Comparison of ENCODE assay signal across 13 cellular contexts in genomic region chr1:145189631-145190030, GRCh38. TPM values are rescaled to one million over a fixed set of nuclear protein-coding genes. Genes with fewer than 3 reads are reported as not detected.
DNase-seq lines count a peak whose midpoint lies in the region; ATAC-seq and TF ChIP-seq lines count a peak whose summit lies in the region.
"Not testable (repeated sequence)": the region's sequence is repeated elsewhere in the genome, so short reads cannot be mapped to it uniquely, and the experiment has no call there.
"Had no signal": no experiment of that assay in that cellular context is flagged by ENCODE, and none has a peak within 500 bp of the region (broad histone marks: within the 10 kb centered on the region; RNA-seq: fewer than 3 reads in every experiment).

No MANE protein-coding gene starts in this region.

- H3K27me3 Mint-ChIP-seq in CD4-positive, CD25-positive, alpha-beta regulatory T cell; T-helper 1 cell treated with Interleukin-12 subunit alpha and Interleukin-12 subunit beta and Interleukin-4 antibody, amounts not matched to agents 30 μg/mL and 1 μg/mL, for 36 hours (ENCODE audit: low read depth); activated CD4-positive, alpha-beta memory T cell treated with anti-CD3 and anti-CD28 coated beads, Interleukin-2, amount 10 ng/mL, durations not matched to agents 7 days and 5 days; activated T-helper 17 cell treated with anti-CD3 and anti-CD28 coated beads, Interleukin-2, amount 50 U/mL, for 72 hours; activated naive CD8-positive, alpha-beta T cell treated with anti-CD3 and anti-CD28 coated beads, Interleukin-2, amount 50 U/mL, for 24 hours; nephron (ENCODE audit: low read depth): not testable (repeated sequence)

- not testable (repeated sequence) for H3K9me3 ChIP-seq in CD4-positive, CD25-positive, alpha-beta regulatory T cell (ENCODE audit: control insufficient read depth in 2 of 2, low read length in 2 of 2); upper lobe of right lung

- not testable (repeated sequence) for H3K9me3 Mint-ChIP-seq in CD4-positive, CD25-positive, alpha-beta regulatory T cell; T-helper 1 cell treated with Interleukin-12 subunit alpha and Interleukin-12 subunit beta and Interleukin-4 antibody, amounts not matched to agents 30 μg/mL and 1 μg/mL, for 36 hours; activated CD4-positive, alpha-beta memory T cell treated with anti-CD3 and anti-CD28 coated beads, Interleukin-2, amount 10 ng/mL, durations not matched to agents 7 days and 5 days; activated T-helper 17 cell treated with anti-CD3 and anti-CD28 coated beads, Interleukin-2, amount 50 U/mL, for 72 hours; activated naive CD8-positive, alpha-beta T cell treated with anti-CD3 and anti-CD28 coated beads, Interleukin-2, amount 50 U/mL, for 24 hours; nephron

- CTCF ChIA-PET in activated CD4-positive, alpha-beta memory T cell treated with anti-CD3 and anti-CD28 coated beads, Interleukin-2, amount 10 ng/mL, durations not matched to agents 7 days and 5 days (lab: Charles Lee) = not testable (repeated sequence)

- not testable (repeated sequence) for DNase-seq in CD4-positive, CD25-positive, alpha-beta regulatory T cell; activated CD4-positive, alpha-beta memory T cell treated with anti-CD3 and anti-CD28 coated beads, Interleukin-2, amount 10 ng/mL, durations not matched to agents 7 days and 5 days; activated naive CD8-positive, alpha-beta T cell treated with anti-CD3 and anti-CD28 coated beads, Interleukin-2, amount 50 U/mL, for 24 hours; left colon; upper lobe of right lung

- H3K27ac Mint-ChIP-seq in CD4-positive, CD25-positive, alpha-beta regulatory T cell = peak overlapping the region; percentile 80 to 96 (median 89)
- H3K27ac Mint-ChIP-seq in T-helper 1 cell treated with Interleukin-12 subunit alpha and Interleukin-12 subunit beta and Interleukin-4 antibody, amounts not matched to agents 30 μg/mL and 1 μg/mL, for 36 hours = peak overlapping the region; percentile 80
- peak overlapping the region; percentile 75 for H3K27ac Mint-ChIP-seq in activated CD4-positive, alpha-beta memory T cell treated with anti-CD3 and anti-CD28 coated beads, Interleukin-2, amount 10 ng/mL, durations not matched to agents 7 days and 5 days
- H3K27ac Mint-ChIP-seq in activated T-helper 17 cell treated with anti-CD3 and anti-CD28 coated beads, Interleukin-2, amount 50 U/mL, for 72 hours; activated naive CD8-positive, alpha-beta T cell treated with anti-CD3 and anti-CD28 coated beads, Interleukin-2, amount 50 U/mL, for 24 hours: not testable (repeated sequence)
- peak overlapping the region; percentile 73 to 87 (median 86) for H3K27ac Mint-ChIP-seq in nephron

- not testable (repeated sequence) for H3K36me3 Mint-ChIP-seq in CD4-positive, CD25-positive, alpha-beta regulatory T cell; T-helper 1 cell treated with Interleukin-12 subunit alpha and Interleukin-12 subunit beta and Interleukin-4 antibody, amounts not matched to agents 30 μg/mL and 1 μg/mL, for 36 hours (ENCODE audit: low read depth); activated CD4-positive, alpha-beta memory T cell treated with anti-CD3 and anti-CD28 coated beads, Interleukin-2, amount 10 ng/mL, durations not matched to agents 7 days and 5 days (ENCODE audit: low read depth); activated T-helper 17 cell treated with anti-CD3 and anti-CD28 coated beads, Interleukin-2, amount 50 U/mL, for 72 hours (ENCODE audit: low read depth); activated naive CD8-positive, alpha-beta T cell treated with anti-CD3 and anti-CD28 coated beads, Interleukin-2, amount 50 U/mL, for 24 hours (ENCODE audit: low read depth); nephron (ENCODE audit: low read depth)

- POLR2A ChIA-PET in activated CD4-positive, alpha-beta memory T cell treated with anti-CD3 and anti-CD28 coated beads, Interleukin-2, amount 10 ng/mL, durations not matched to agents 7 days and 5 days (lab: Charles Lee) = not testable (repeated sequence)

- ATAC-seq in CD4-positive, CD25-positive, alpha-beta regulatory T cell (ENCODE audit: low read depth in 2 of 2); activated T-helper 17 cell treated with anti-CD3 and anti-CD28 coated beads, Interleukin-2, amount 50 U/mL, for 72 hours (replicated peaks); activated naive CD8-positive, alpha-beta T cell treated with anti-CD3 and anti-CD28 coated beads, Interleukin-2, amount 50 U/mL, for 24 hours: not testable (repeated sequence)
- ATAC-seq in left colon (peak; percentile 51), upper lobe of right lung (peak; percentile 56)

- intact Hi-C loops in left colon (cut with DNase I, micrococcal nuclease); upper lobe of right lung (cut with DNase I): not testable (repeated sequence)

- H3K4me1 Mint-ChIP-seq in CD4-positive, CD25-positive, alpha-beta regulatory T cell = peaks cover 0 to 17% (median 4%) of the 10 kb centered on the region in 4 donors
- not testable (repeated sequence) for H3K4me1 Mint-ChIP-seq in T-helper 1 cell treated with Interleukin-12 subunit alpha and Interleukin-12 subunit beta and Interleukin-4 antibody, amounts not matched to agents 30 μg/mL and 1 μg/mL, for 36 hours (ENCODE audit: low read depth); activated CD4-positive, alpha-beta memory T cell treated with anti-CD3 and anti-CD28 coated beads, Interleukin-2, amount 10 ng/mL, durations not matched to agents 7 days and 5 days; activated T-helper 17 cell treated with anti-CD3 and anti-CD28 coated beads, Interleukin-2, amount 50 U/mL, for 72 hours; nephron
- peaks cover 15% of the 10 kb centered on the region for H3K4me1 Mint-ChIP-seq in activated naive CD8-positive, alpha-beta T cell treated with anti-CD3 and anti-CD28 coated beads, Interleukin-2, amount 50 U/mL, for 24 hours

- not testable (repeated sequence) for H3K36me3 ChIP-seq in CD4-positive, CD25-positive, alpha-beta regulatory T cell (ENCODE audit: control insufficient read depth, insufficient read depth, low read length); upper lobe of right lung

- H3K4me3 ChIP-seq in CD4-positive, CD25-positive, alpha-beta regulatory T cell (ENCODE audit: low read depth, low read length); upper lobe of right lung: not testable (repeated sequence)

- H3K4me1 ChIP-seq in CD4-positive, CD25-positive, alpha-beta regulatory T cell (ENCODE audit: control insufficient read depth, insufficient read depth, low read length, poor library complexity, severe bottlenecking); upper lobe of right lung: not testable (repeated sequence)

- not testable (repeated sequence) for TF ChIP-seq CTCF in nephron (IDR thresholded peaks at IDR 0.05; ENCODE audit: unreplicated experiment in 3 of 3); upper lobe of right lung (IDR thresholded peaks at IDR 0.05)

- peak overlapping the region in 3 of 4 donors; percentile 25 to 64 (median 58) for H3K4me3 Mint-ChIP-seq in CD4-positive, CD25-positive, alpha-beta regulatory T cell
- peak overlapping the region; percentile 40 for H3K4me3 Mint-ChIP-seq in T-helper 1 cell treated with Interleukin-12 subunit alpha and Interleukin-12 subunit beta and Interleukin-4 antibody, amounts not matched to agents 30 μg/mL and 1 μg/mL, for 36 hours
- not testable (repeated sequence) for H3K4me3 Mint-ChIP-seq in activated CD4-positive, alpha-beta memory T cell treated with anti-CD3 and anti-CD28 coated beads, Interleukin-2, amount 10 ng/mL, durations not matched to agents 7 days and 5 days; nephron
- H3K4me3 Mint-ChIP-seq in activated T-helper 17 cell treated with anti-CD3 and anti-CD28 coated beads, Interleukin-2, amount 50 U/mL, for 72 hours = peak overlapping the region; percentile 64
- peak overlapping the region; percentile 1 for H3K4me3 Mint-ChIP-seq in activated naive CD8-positive, alpha-beta T cell treated with anti-CD3 and anti-CD28 coated beads, Interleukin-2, amount 50 U/mL, for 24 hours

- not testable (repeated sequence) for H3K27me3 ChIP-seq in CD4-positive, CD25-positive, alpha-beta regulatory T cell (ENCODE audit: control insufficient read depth, insufficient read depth, low read length); upper lobe of right lung

- not testable (repeated sequence) for H3K27ac ChIP-seq in CD4-positive, CD25-positive, alpha-beta regulatory T cell (ENCODE audit: insufficient read depth, low read length, poor library complexity, severe bottlenecking); upper lobe of right lung

RNA-seq across cellular contexts. Expression of gene PPIAL4D, which starts 52.3 kb away (rescaled TPM):
- total RNA-seq in CD4-positive, CD25-positive, alpha-beta regulatory T cell = not detected
- not detected for polyA plus RNA-seq in CD4-positive, CD25-positive, alpha-beta regulatory T cell
- total RNA-seq in activated CD4-positive, alpha-beta memory T cell treated with anti-CD3 and anti-CD28 coated beads, Interleukin-2, amount 10 ng/mL, durations not matched to agents 7 days and 5 days = not detected
- not detected for total RNA-seq in activated T-helper 17 cell treated with anti-CD3 and anti-CD28 coated beads, Interleukin-2, amount 50 U/mL, for 72 hours
- total RNA-seq in left colon (not detected), upper lobe of right lung (not detected)
- total RNA-seq: H1, HepG2, HT-29, K562, LHCN-M2 had no signal
- polyA plus RNA-seq: H1, HepG2, K562 had no signal
